18 cellular contexts compared by ENCODE assay signal in the genomic region with DNA sequence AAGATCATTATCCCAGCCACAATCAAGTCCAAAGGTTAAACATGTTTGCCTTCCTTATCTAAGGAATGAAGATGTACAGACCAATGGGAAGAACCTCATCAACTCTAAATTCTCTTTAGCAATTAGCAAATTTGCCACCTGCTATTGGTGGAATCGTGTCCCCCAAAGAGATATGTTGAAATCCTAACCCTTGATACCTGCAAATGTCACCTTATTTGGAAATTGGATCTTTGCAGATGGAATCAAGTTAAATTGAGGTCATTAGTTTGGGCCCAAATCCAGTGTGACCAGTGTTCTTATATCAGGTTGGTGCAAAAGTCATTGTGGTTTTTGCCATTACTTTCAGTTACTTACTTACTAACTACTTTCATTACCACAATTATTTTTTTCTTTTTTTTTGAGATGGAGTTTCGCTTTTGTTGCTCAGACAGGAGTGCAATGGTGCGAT. TPM values are rescaled to one million over a fixed set of nuclear protein-coding genes. Genes with fewer than 3 reads are reported as not detected.
A peak's percentile ranks its signal among the peaks of the same experiment; 100 is the strongest.
DNase-seq lines count a peak whose midpoint lies in the region; ATAC-seq, FAIRE-seq and TF ChIP-seq lines count a peak whose summit lies in the region.
"Had no signal": no experiment of that assay in that cellular context is flagged by ENCODE, and none has a peak within 500 bp of the region (broad histone marks: within the 10 kb centered on the region; RNA-seq: fewer than 3 reads in every experiment).

No MANE protein-coding gene starts in this region.

- peak; percentile 92 for FAIRE-seq in HepG2 (lab: Jason Lieb, UNC)
- FAIRE-seq: endometrium had no signal

- H3K9me3 Mint-ChIP-seq in CD8-positive, alpha-beta T cell: no peaks in the 10 kb centered on the region

- CTCF ChIA-PET in HepG2 (lab: Yijun Ruan, JAX; ENCODE audit: low intra/inter-chr PET ratio, low total read pairs): no interaction called here
- CTCF ChIA-PET in CD8-positive, alpha-beta T cell (lab: Charles Lee): interaction anchor here (1.3 kb wide), 1 partner anchor 141 kb away, joined by 4 read pairs; no protein-coding TSS in a partner anchor

- H3K27me3 ChIP-seq in HepG2 (ENCODE audit: control insufficient read depth in 1 of 2, insufficient read depth in 2 of 2, low read length in 2 of 2): no peaks in the 10 kb centered on the region
- H3K27me3 ChIP-seq in ascending aorta: no peaks in the 10 kb centered on the region
- H3K27me3 ChIP-seq in CD8-positive, alpha-beta T cell (ENCODE audit: insufficient read depth, low read length): no peaks in the 10 kb centered on the region
- H3K27me3 ChIP-seq: BLaER1, heart left ventricle had no signal

- H3K9ac ChIP-seq in HepG2 (ENCODE audit: insufficient read depth, low read depth, low read length): no peak overlapping the region
- H3K9ac ChIP-seq: BLaER1 had no signal

- no peaks in the 10 kb centered on the region for H3K79me2 ChIP-seq in HepG2 (ENCODE audit: insufficient read depth, low read length)

- DNase-seq in HepG2 (ENCODE audit: low spot score): peak; percentile 85
- DNase-seq in ascending aorta (ENCODE audit: low spot score in 2 of 2): no peak
- no peak for DNase-seq in HCEC 1CT
- no peak for DNase-seq in NCI-H526 (lab: John Stamatoyannopoulos, UW)
- DNase-seq in CD8-positive, alpha-beta T cell: no peak
- DNase-seq: activated CD8-positive, alpha-beta memory T cell treated with anti-CD3 and anti-CD28 coated beads, Interleukin-2, amount 50 U/mL, for 48 hours; aorta; GDM1; heart left ventricle; mesendoderm; NCI-H2081 treated with DMSO at 0.1 percent for 48 hours; substantia nigra had no signal

- peaks cover 5% of the 10 kb centered on the region for H3K27me3 Mint-ChIP-seq in CD8-positive, alpha-beta T cell (ENCODE audit: low read depth)

- no peaks in the 10 kb centered on the region for H3K36me3 Mint-ChIP-seq in CD8-positive, alpha-beta T cell

- TF ChIP-seq CTCF in HepG2 (CRISPR knock-in tag; IDR thresholded peaks at IDR 0.05) (no peak), ascending aorta (IDR thresholded peaks at IDR 0.05) (no peak)
- TF ChIP-seq CTCF in CD8-positive, alpha-beta T cell (IDR thresholded peaks at IDR 0.05): no peak

- H3K4me2 ChIP-seq in HepG2 (ENCODE audit: low read depth, low read length): peak overlapping the region; percentile 55
- H3K4me2 ChIP-seq: BLaER1 had no signal

- no peak overlapping the region for H3K27ac Mint-ChIP-seq in CD8-positive, alpha-beta T cell

- BruUV-seq in HepG2 (replicated peaks; lab: Mats Ljungman, UMichigan): no TSS peak

- TF ChIP-seq POLR2A in HepG2 (IDR thresholded peaks at IDR 0.05; ENCODE audit: insufficient read depth in 1 of 2, low read depth in 2 of 2, low read length in 2 of 2): no peak

- H3K4me1 ChIP-seq in HepG2 (ENCODE audit: insufficient read depth, low read length): peaks cover 44% of the 10 kb centered on the region
- no peaks in the 10 kb centered on the region for H3K4me1 ChIP-seq in ascending aorta
- no peaks in the 10 kb centered on the region for H3K4me1 ChIP-seq in CD8-positive, alpha-beta T cell (ENCODE audit: insufficient read depth, low read length)

- H3K27ac ChIP-seq in HepG2 (ENCODE audit: extremely low read length, insufficient read depth, low read length) (peak overlapping the region; percentile 59), ascending aorta (no peak overlapping the region)
- H3K27ac ChIP-seq in CD8-positive, alpha-beta T cell (ENCODE audit: low read depth, low read length): no peak overlapping the region
- H3K27ac ChIP-seq: BLaER1, heart left ventricle had no signal

- H3K4me1 Mint-ChIP-seq in CD8-positive, alpha-beta T cell (ENCODE audit: low read depth): peaks cover 2% of the 10 kb centered on the region

- H3K4me3 Mint-ChIP-seq in CD8-positive, alpha-beta T cell: no peak overlapping the region

- H3K9me3 ChIP-seq in HepG2 (ENCODE audit: low read length) (no peaks in the 10 kb centered on the region), ascending aorta (no peaks in the 10 kb centered on the region)
- no peaks in the 10 kb centered on the region for H3K9me3 ChIP-seq in CD8-positive, alpha-beta T cell (ENCODE audit: low read length)
- H3K9me3 ChIP-seq: BLaER1, heart left ventricle had no signal

- TF ChIP-seq RAD21 in HepG2 (CRISPR knock-in tag; IDR thresholded peaks at IDR 0.05): no peak

- TF ChIP-seq EP300 in HepG2 (IDR thresholded peaks at IDR 0.05; ENCODE audit: low read depth in 2 of 2, low read length in 2 of 2) (peak in 1 of 2 experiments; percentile 73; a peak in 1 of 4 replicates), HepG2 (CRISPR knock-in tag; IDR thresholded peaks at IDR 0.05; ENCODE audit: borderline replicate concordance) (peak; percentile 20; the same call in 1 of the 2 replicates)

- WGBS in HepG2 (ENCODE audit: low lambda C conversion rate): 71% methylated on average over 3 of the region's 3 CpGs

- H3K4me3 ChIP-seq in HepG2 (replicated peaks in 1 of 3; ENCODE audit: insufficient read depth in 1 of 3, low read depth in 2 of 3, low read length in 3 of 3): peak overlapping the region in 2 of 3 experiments; percentile 4 to 6; a peak in 1 of 6 replicates
- H3K4me3 ChIP-seq in ascending aorta: no peak overlapping the region
- no peak overlapping the region for H3K4me3 ChIP-seq in CD8-positive, alpha-beta T cell (ENCODE audit: low read depth, low read length)
- H3K4me3 ChIP-seq: BLaER1, heart left ventricle had no signal

- H3K36me3 ChIP-seq in HepG2 (replicated peaks in 1 of 2; ENCODE audit: control insufficient read depth in 1 of 2, insufficient read depth in 2 of 2, low read length in 2 of 2) (no peaks in the 10 kb centered on the region), ascending aorta (no peaks in the 10 kb centered on the region)
- H3K36me3 ChIP-seq in CD8-positive, alpha-beta T cell (ENCODE audit: insufficient read depth, low read length): no peaks in the 10 kb centered on the region
- H3K36me3 ChIP-seq: BLaER1, heart left ventricle had no signal

- in situ Hi-C loops in HepG2 (cut with HindIII; ENCODE audit: extremely low pct_ligation_motif_present, low pct_unique_long_range_greater_than_20kb): no loop called here

- H4K20me1 ChIP-seq in HepG2 (ENCODE audit: insufficient read depth, low read length): no peaks in the 10 kb centered on the region
- H4K20me1 ChIP-seq: BLaER1 had no signal

- ATAC-seq in GM18868 (IDR thresholded peaks at IDR 0.05; ENCODE audit: unreplicated experiment) (peak; percentile 61), HG02610 (IDR thresholded peaks at IDR 0.05; ENCODE audit: unreplicated experiment) (peak; percentile 65), HG03378 (IDR thresholded peaks at IDR 0.05; ENCODE audit: unreplicated experiment) (peak; percentile 85), HepG2 (peak; percentile 82)
- no peak for ATAC-seq in CD8-positive, alpha-beta T cell
- ATAC-seq: heart left ventricle had no signal

- no peak overlapping the region for H2AFZ ChIP-seq in HepG2 (ENCODE audit: low read length)

- POLR2A ChIA-PET in HepG2 (lab: Yijun Ruan, JAX): interaction anchor here (1.0 to 2.6 kb wide), 4 partner anchors 18 to 90 kb away, joined by 6 to 10 read pairs (median 8); a partner anchor contains a TSS
- POLR2A ChIA-PET in CD8-positive, alpha-beta T cell (lab: Charles Lee): no interaction called here

- intact Hi-C loops in HepG2 (cut with micrococcal nuclease; ENCODE audit: unreplicated experiment): loop anchor here (5.0 kb wide), 1 partner anchor 87 kb away; a partner anchor contains a TSS
- intact Hi-C loops in ascending aorta (cut with DNase I): no loop called here
- intact Hi-C loops in CD8-positive, alpha-beta T cell (cut with DNase I, micrococcal nuclease): no loop called here

TF ChIP-seq in HepG2, 621 proteins besides CTCF, POLR2A, EP300 and RAD21 (continues in another document):
- TF ChIP-seq JUND (CRISPR knock-in tag; IDR thresholded peaks at IDR 0.05): no peak
- TF ChIP-seq NR2F1 (CRISPR knock-in tag; IDR thresholded peaks at IDR 0.05): no peak
- TF ChIP-seq, protein P1, sequence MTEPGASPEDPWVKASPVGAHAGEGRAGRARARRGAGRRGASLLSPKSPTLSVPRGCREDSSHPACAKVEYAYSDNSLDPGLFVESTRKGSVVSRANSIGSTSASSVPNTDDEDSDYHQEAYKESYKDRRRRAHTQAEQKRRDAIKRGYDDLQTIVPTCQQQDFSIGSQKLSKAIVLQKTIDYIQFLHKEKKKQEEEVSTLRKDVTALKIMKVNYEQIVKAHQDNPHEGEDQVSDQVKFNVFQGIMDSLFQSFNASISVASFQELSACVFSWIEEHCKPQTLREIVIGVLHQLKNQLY (CRISPR knock-in tag; IDR thresholded peaks at IDR 0.05): no peak
- no peak for TF ChIP-seq ZNF790 (CRISPR knock-in tag; IDR thresholded peaks at IDR 0.05; ENCODE audit: borderline replicate concordance)

RNA-seq across cellular contexts. Expression of a gene that starts 31.3 kb away (rescaled TPM):
- total RNA-seq in HepG2 (2016; rRNA removed; fragmentation: Illumina TruSeq; extraction: Trizol): 0.14 and 0.31 TPM in 2 replicates
- 0.09 and 0.10 TPM in 2 replicates for total RNA-seq in HepG2 (2016; cell fraction: cytosol; rRNA removed; fragmentation: Illumina TruSeq; extraction: Trizol; ENCODE audit: low read depth)
- total RNA-seq in HepG2 (2016; cell fraction: insoluble cytoplasmic fraction; rRNA removed; fragmentation: Illumina TruSeq; extraction: Trizol): 0.16 and 0.39 TPM in 2 replicates
- 0.12 and 0.21 TPM in 2 replicates for total RNA-seq in HepG2 (2016; cell fraction: membrane; rRNA removed; fragmentation: Illumina TruSeq; extraction: Trizol)
- total RNA-seq in HepG2 (2016; cell fraction: nucleus; rRNA removed; fragmentation: Illumina TruSeq; extraction: Trizol): 1.1 and 1.2 TPM in 2 replicates
- 0.13 and 0.22 TPM in 2 replicates for polyA plus RNA-seq in HepG2 (2011; rRNA removed)
- polyA plus RNA-seq in HepG2 (2011; cell fraction: cytosol; rRNA removed): 0.05 and 0.10 TPM in 2 replicates
- polyA plus RNA-seq in HepG2 (2011; cell fraction: nucleus; rRNA removed): 1.2 and 1.5 TPM in 2 replicates
- polyA plus RNA-seq in HepG2 (2012): 0.63 and 1.1 TPM in 2 replicates
- 0.03 TPM in 2 replicates for polyA plus RNA-seq in HepG2 (2016; cell fraction: cytosol; fragmentation: Illumina TruSeq; extraction: Trizol; ENCODE audit: low read depth)
- polyA plus RNA-seq in HepG2 (2016; cell fraction: insoluble cytoplasmic fraction; fragmentation: Illumina TruSeq; extraction: Trizol; ENCODE audit: low read depth): 0.10 and 0.11 TPM in 2 replicates
- 0.09 and 0.15 TPM in 2 replicates for polyA plus RNA-seq in HepG2 (2016; cell fraction: membrane; fragmentation: Illumina TruSeq; extraction: Trizol; ENCODE audit: low read depth)
- 0.93 and 0.99 TPM in 2 replicates for polyA plus RNA-seq in HepG2 (2016; cell fraction: nucleus; fragmentation: Illumina TruSeq; extraction: Trizol; ENCODE audit: insufficient read depth, low read depth)
- 0.07 and 0.28 TPM in 2 replicates for polyA minus RNA-seq in HepG2 (2011; rRNA and poly(A)+ RNA removed; ENCODE audit: low replicate concordance)
- polyA minus RNA-seq in HepG2 (2011; cell fraction: cytosol; rRNA and poly(A)+ RNA removed): 0.35 TPM in 1 of 2 replicates, not detected in the other
- polyA minus RNA-seq in HepG2 (2011; cell fraction: nucleus; rRNA and poly(A)+ RNA removed): 0.99 and 1.5 TPM in 2 replicates
- total RNA-seq in ascending aorta: 0.21 TPM
- under 1 TPM; 0.08 to 0.14 TPM for total RNA-seq in CD8-positive, alpha-beta T cell
- total RNA-seq: pulmonary artery endothelial cell had no signal

Comparison
In these comparisons a context has a peak if more than half of its experiments do, and no peak if none do; other contexts are left out.
1. H3K4me3 ChIP-seq: peak in HepG2 (2 of 3); none in ascending aorta (0 of 2) and CD8-positive, alpha-beta T cell (single experiment).